ENCODE assay signal across 1 cellular context in the genomic region with DNA sequence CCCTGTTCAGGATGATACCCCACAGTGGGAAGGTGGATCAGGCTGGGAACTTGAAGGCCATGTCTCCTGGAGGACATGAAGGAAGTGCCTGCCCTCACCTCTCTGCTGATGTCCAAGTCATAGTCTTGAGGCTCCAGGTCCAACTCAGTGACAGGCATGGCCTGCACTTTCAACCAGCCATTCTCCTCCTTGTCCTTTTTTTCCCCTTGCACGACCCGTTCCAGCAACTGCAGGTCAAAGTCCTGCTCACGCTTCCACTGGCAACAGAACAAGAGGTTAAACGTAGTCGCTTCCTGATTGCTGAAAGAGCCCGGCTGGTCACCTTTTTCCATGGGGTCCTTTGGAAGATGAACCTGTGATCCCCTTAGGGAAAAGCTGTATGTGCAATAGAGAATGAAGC.
TF ChIP-seq lines count a peak whose summit lies in the region.

No MANE protein-coding gene starts in this region.

TF ChIP-seq in HepG2, 621 proteins besides CTCF, POLR2A, EP300 and RAD21 (continued from another document):
- TF ChIP-seq HMGXB3 (CRISPR knock-in tag; IDR thresholded peaks at IDR 0.05; ENCODE audit: borderline replicate concordance) (no peak), ZNF180 (CRISPR knock-in tag; IDR thresholded peaks at IDR 0.05; ENCODE audit: borderline replicate concordance, low read depth) (no peak), ZMYM4 (CRISPR knock-in tag; IDR thresholded peaks at IDR 0.05) (0 out of 2 replicates have a peak, but pooled peaks have one; percentile 11), ZNF20 (CRISPR knock-in tag; IDR thresholded peaks at IDR 0.05) (no peak), ARID5B (CRISPR knock-in tag; IDR thresholded peaks at IDR 0.05) (no peak), FIP1L1 (IDR thresholded peaks at IDR 0.05; ENCODE audit: borderline replicate concordance, insufficient read depth, low read depth, low read length) (no peak), NCOR1 (IDR thresholded peaks at IDR 0.05; ENCODE audit: borderline replicate concordance, low read length) (peak; percentile 47; the same call in 1 of the 2 replicates)
TF ChIP-seq in HepG2: peak in this region for 7.
